Comparison of ENCODE assay signal across 3 cellular contexts in the genomic region with DNA sequence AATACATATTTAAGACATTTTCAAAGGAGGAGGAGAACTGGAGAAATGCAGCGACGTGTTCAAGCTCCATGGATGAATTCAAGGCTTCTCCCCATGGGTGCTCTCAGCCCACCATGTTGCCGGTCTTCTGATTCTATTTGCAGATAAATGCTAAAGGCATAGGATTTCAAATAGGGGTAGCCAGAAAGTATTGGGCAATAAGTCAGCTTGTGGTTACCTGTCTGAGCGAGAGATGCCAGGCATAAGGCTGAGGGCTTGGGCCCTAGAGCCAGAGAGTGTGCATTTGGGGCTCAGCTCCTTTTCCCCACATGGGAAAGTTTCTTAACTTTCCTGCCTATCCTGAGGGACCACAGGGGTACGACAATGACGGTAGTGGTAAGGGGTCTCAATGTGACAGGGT.
TF ChIP-seq lines count a peak whose summit lies in the region.

No MANE protein-coding gene starts in this region.

TF ChIP-seq in A549, 52 proteins besides CTCF, POLR2A, EP300 and RAD21:
- no peak for TF ChIP-seq RNF2 (IDR thresholded peaks at IDR 0.05; ENCODE audit: borderline replicate concordance, low read depth)
- TF ChIP-seq HOXA7 (CRISPR knock-in tag; IDR thresholded peaks at IDR 0.05) = no peak
- no peak for TF ChIP-seq MAFK (IDR thresholded peaks at IDR 0.05; ENCODE audit: partially characterized antibody)
- TF ChIP-seq CBX8 (IDR thresholded peaks at IDR 0.05) = no peak
- TF ChIP-seq NFE2L2 (conservative IDR thresholded peaks at IDR 0.05; ENCODE audit: low read length) = no peak
- TF ChIP-seq, protein P1, sequence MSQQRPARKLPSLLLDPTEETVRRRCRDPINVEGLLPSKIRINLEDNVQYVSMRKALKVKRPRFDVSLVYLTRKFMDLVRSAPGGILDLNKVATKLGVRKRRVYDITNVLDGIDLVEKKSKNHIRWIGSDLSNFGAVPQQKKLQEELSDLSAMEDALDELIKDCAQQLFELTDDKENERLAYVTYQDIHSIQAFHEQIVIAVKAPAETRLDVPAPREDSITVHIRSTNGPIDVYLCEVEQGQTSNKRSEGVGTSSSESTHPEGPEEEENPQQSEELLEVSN (IDR thresholded peaks at IDR 0.05; ENCODE audit: borderline replicate concordance, low read depth) = no peak
- no peak for TF ChIP-seq TFCP2L1 (CRISPR knock-in tag; IDR thresholded peaks at IDR 0.05)
- no peak for TF ChIP-seq ZSCAN20 (CRISPR knock-in tag; IDR thresholded peaks at IDR 0.05)
- TF ChIP-seq FOSB (CRISPR knock-in tag; IDR thresholded peaks at IDR 0.05) = no peak
- no peak for TF ChIP-seq HOXB5 (CRISPR knock-in tag; IDR thresholded peaks at IDR 0.05)
- no peak for TF ChIP-seq EHF (CRISPR knock-in tag; IDR thresholded peaks at IDR 0.05)
- TF ChIP-seq, protein P2, sequence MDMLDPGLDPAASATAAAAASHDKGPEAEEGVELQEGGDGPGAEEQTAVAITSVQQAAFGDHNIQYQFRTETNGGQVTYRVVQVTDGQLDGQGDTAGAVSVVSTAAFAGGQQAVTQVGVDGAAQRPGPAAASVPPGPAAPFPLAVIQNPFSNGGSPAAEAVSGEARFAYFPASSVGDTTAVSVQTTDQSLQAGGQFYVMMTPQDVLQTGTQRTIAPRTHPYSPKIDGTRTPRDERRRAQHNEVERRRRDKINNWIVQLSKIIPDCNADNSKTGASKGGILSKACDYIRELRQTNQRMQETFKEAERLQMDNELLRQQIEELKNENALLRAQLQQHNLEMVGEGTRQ (IDR thresholded peaks at IDR 0.05) = no peak
- TF ChIP-seq HOXB13 (CRISPR knock-in tag; IDR thresholded peaks at IDR 0.05; ENCODE audit: low read depth) = no peak
- TF ChIP-seq HDAC2 (IDR thresholded peaks at IDR 0.05) = no peak
- no peak for TF ChIP-seq ZFP36 (IDR thresholded peaks at IDR 0.05; ENCODE audit: borderline replicate concordance, partially characterized antibody)
- no peak for TF ChIP-seq POLR2AphosphoS2 (conservative IDR thresholded peaks at IDR 0.05; ENCODE audit: low read length)
- no peak for TF ChIP-seq PHF8 (IDR thresholded peaks at IDR 0.05; ENCODE audit: borderline replicate concordance, low read depth)
- no peak for TF ChIP-seq KDM5A (IDR thresholded peaks at IDR 0.05)
- TF ChIP-seq, protein P3, sequence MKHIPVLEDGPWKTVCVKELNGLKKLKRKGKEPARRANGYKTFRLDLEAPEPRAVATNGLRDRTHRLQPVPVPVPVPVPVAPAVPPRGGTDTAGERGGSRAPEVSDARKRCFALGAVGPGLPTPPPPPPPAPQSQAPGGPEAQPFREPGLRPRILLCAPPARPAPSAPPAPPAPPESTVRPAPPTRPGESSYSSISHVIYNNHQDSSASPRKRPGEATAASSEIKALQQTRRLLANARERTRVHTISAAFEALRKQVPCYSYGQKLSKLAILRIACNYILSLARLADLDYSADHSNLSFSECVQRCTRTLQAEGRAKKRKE (CRISPR knock-in tag; IDR thresholded peaks at IDR 0.05; ENCODE audit: low read depth) = no peak
TF ChIP-seq in A549: peak in this region for 0.

TF ChIP-seq in IMR-90, 13 proteins besides CTCF, POLR2A, EP300 and RAD21:
- peak; percentile 38; the same call in 1 of the 2 replicates for TF ChIP-seq CEBPB (IDR thresholded peaks at IDR 0.05; ENCODE audit: low read depth, low read length)
- TF ChIP-seq, protein P2 (IDR thresholded peaks at IDR 0.05; ENCODE audit: low read depth, low read length) = no peak
TF ChIP-seq in IMR-90: peak in this region for 1.

TF ChIP-seq in K562, 482 proteins besides CTCF, POLR2A, EP300 and RAD21:
- no peak for TF ChIP-seq CBX8 (IDR thresholded peaks at IDR 0.05; ENCODE audit: borderline replicate concordance, extremely low read depth, low read depth, low read length, poor library complexity, severe bottlenecking)
- TF ChIP-seq CHD2 (IDR thresholded peaks at IDR 0.05; ENCODE audit: low read depth, low read length) = no peak
- 0 out of 2 replicates have a peak, but pooled peaks have one; percentile 19 for TF ChIP-seq CEBPB (tag; IDR thresholded peaks at IDR 0.05)
- no peak for TF ChIP-seq HNRNPUL1 (IDR thresholded peaks at IDR 0.05; ENCODE audit: low read length)
- no peak for TF ChIP-seq SNRNP70 (optimal IDR thresholded peaks at IDR 0.05; ENCODE audit: low read depth, low read length)
